ENCODE assay signal across 8 cellular contexts in genomic region chr17:29778936-29779811, GRCh38.
DNase-seq lines count a peak whose midpoint lies in the region; ATAC-seq, FAIRE-seq and TF ChIP-seq lines count a peak whose summit lies in the region.

No MANE protein-coding gene starts in this region.

- CTCF ChIA-PET in IMR-90 (lab: Yijun Ruan, JAX) (interaction anchor here (0.5 to 4.0 kb wide), 12 partner anchors 15 to 968 kb away, joined by 3 to 32 read pairs (median 3); partner anchors contain the start of gene CORO6), RWPE1 (lab: Yijun Ruan, JAX) (interaction anchor here (0.5 to 6.0 kb wide), 14 partner anchors 15 to 198 kb away, joined by 3 to 24 read pairs (median 4); no protein-coding TSS in a partner anchor)

- no peaks in the 10 kb centered on the region for H4K20me1 ChIP-seq in IMR-90 (ENCODE audit: insufficient read depth, low read length)

- H2AFZ ChIP-seq in IMR-90 (replicated peaks; ENCODE audit: low read length, poor library complexity) = no peak overlapping the region

- in situ Hi-C loops in IMR-90 (cut with MboI; ENCODE audit: low sequenced_read_pairs) = loop anchor here (5.0 kb wide), 1 partner anchor 137 kb away; no protein-coding TSS in a partner anchor

- ATAC-seq in IMR-90 (ENCODE audit: low read depth) (peak; percentile 99), GM19467 (IDR thresholded peaks at IDR 0.05; ENCODE audit: unreplicated experiment) (no peak)

- intact Hi-C loops in IMR-90 (cut with micrococcal nuclease) = loop anchor here (1.0 kb wide), 2 partner anchors 140 to 199 kb away; no protein-coding TSS in a partner anchor

- H2AK9ac ChIP-seq in IMR-90 (replicated peaks; ENCODE audit: low read depth, low read length, poor library complexity) = no peak overlapping the region

- no peaks in the 10 kb centered on the region for H3K9me3 ChIP-seq in IMR-90 (ENCODE audit: control insufficient read depth, insufficient read depth, low read length)

- H3K4ac ChIP-seq in IMR-90 (ENCODE audit: low read depth, low read length) = peak overlapping the region; percentile 30

- TF ChIP-seq CTCF in IMR-90 (conservative IDR thresholded peaks at IDR 0.05; ENCODE audit: low read depth, low read length) (peak; percentile 73), RWPE1 (conservative IDR thresholded peaks at IDR 0.05; ENCODE audit: low read depth) (peak; percentile 79), fibroblast of the aortic adventitia (IDR thresholded peaks at IDR 0.05; ENCODE audit: insufficient read depth, low read length) (peak; percentile 75)

- H3K4me3 ChIP-seq in IMR-90 (ENCODE audit: insufficient read depth, low read depth, low read length) (no peak overlapping the region), fibroblast of the aortic adventitia (ENCODE audit: low read depth, low read length) (no peak overlapping the region)

- POLR2A ChIA-PET in IMR-90 (lab: Charles Lee; ENCODE audit: unreplicated experiment) = interaction anchor here (0.5 to 0.6 kb wide), 3 partner anchors 13 to 125 kb away, joined by 3 to 4 read pairs (median 3); no protein-coding TSS in a partner anchor
- POLR2A ChIA-PET in RWPE1 (lab: Yijun Ruan, JAX; ENCODE audit: low non-redundant PET) = no interaction called here

- H2BK20ac ChIP-seq in IMR-90 (ENCODE audit: low read depth, low read length) = no peak overlapping the region

- H4K91ac ChIP-seq in IMR-90 (ENCODE audit: insufficient read depth, low read depth, low read length) = no peak overlapping the region

- peak; percentile 80 for FAIRE-seq in G401.6 (lab: Jason Lieb, UNC)

- 48% methylated on average over 2 of the region's 8 CpGs; no CpG with 5 or more reads in 1 of the 2 experiments for WGBS in IMR-90 (ENCODE audit: extremely low coverage in 2 of 2, insufficient read length in 1 of 2), 2 experiments

- no peaks in the 10 kb centered on the region; a peak in 2 of 4 replicates for H3K79me1 ChIP-seq in IMR-90 (ENCODE audit: low read depth in 1 of 2, low read length in 2 of 2)

- H3K56ac ChIP-seq in IMR-90 (ENCODE audit: extremely low read depth, insufficient read depth, low read length) = no peak overlapping the region

- no peak overlapping the region for H2BK15ac ChIP-seq in IMR-90 (ENCODE audit: low read depth, low read length)

- H3K36me3 ChIP-seq in IMR-90 (ENCODE audit: control insufficient read depth, insufficient read depth, low read length) = no peaks in the 10 kb centered on the region

- H2BK120ac ChIP-seq in IMR-90 (ENCODE audit: low read depth, low read length) = no peak overlapping the region

- no peaks in the 10 kb centered on the region for H3K27me3 ChIP-seq in IMR-90 (ENCODE audit: control insufficient read depth, insufficient read depth, low read length)

- peak overlapping the region in 1 of 2 experiments; percentile 60; a peak in 1 of 4 replicates for H4K8ac ChIP-seq in IMR-90 (ENCODE audit: low read depth in 2 of 2, low read length in 2 of 2)

- no peak overlapping the region for H4K5ac ChIP-seq in IMR-90 (ENCODE audit: low read depth, low read length)

- no TSS peak for BruUV-seq in IMR-90 (replicated peaks; lab: Mats Ljungman, UMichigan)

- H3K9ac ChIP-seq in IMR-90 (ENCODE audit: low read depth, low read length) = no peak overlapping the region

- no peak overlapping the region for H3K18ac ChIP-seq in IMR-90 (ENCODE audit: low read depth, low read length)

- no peak for TF ChIP-seq POLR2A in IMR-90 (IDR thresholded peaks at IDR 0.05; ENCODE audit: low read depth, low read length)

- 0 out of 2 replicates have a peak overlapping the region, but pooled peaks have one; percentile 44 for H2AK5ac ChIP-seq in IMR-90 (ENCODE audit: low read depth, low read length)

- H3K14ac ChIP-seq in IMR-90 (replicated peaks; ENCODE audit: low read depth, low read length) = no peak overlapping the region

- peak; percentile 71 for TF ChIP-seq RAD21 in IMR-90 (IDR thresholded peaks at IDR 0.05; ENCODE audit: low read length)

- H3K27ac ChIP-seq in IMR-90 (ENCODE audit: insufficient read depth, low read length) (no peak overlapping the region), RWPE1 (peak overlapping the region; percentile 57)

- peaks cover 3% of the 10 kb centered on the region; the same call in 1 of the 2 replicates for H3K4me1 ChIP-seq in IMR-90 (ENCODE audit: control insufficient read depth, insufficient read depth, low read length)

- DNase-seq in IMR-90 (peak; percentile 46), RWPE1 (ENCODE audit: low spot score) (peak; percentile 66), activated T-helper 1 cell treated with Interleukin-2 at 50 U/mL for 16 hours (ENCODE audit: low read depth) (peak; percentile 56), fibroblast of the aortic adventitia (ENCODE audit: low read depth) (peak; percentile 75), occipital lobe (lab: John Stamatoyannopoulos, UW) (peak; percentile 14), superior temporal gyrus (ENCODE audit: extremely low spot score) (peak; percentile 89)

- H3K23ac ChIP-seq in IMR-90 (ENCODE audit: low read depth, low read length) = no peak overlapping the region

- no peaks in the 10 kb centered on the region for H3K9me1 ChIP-seq in IMR-90 (ENCODE audit: insufficient read depth, low read length)

- dilution Hi-C loops in IMR-90 (cut with HindIII; ENCODE audit: low sequenced_read_pairs, unreplicated experiment) = no loop called here

- no peak overlapping the region for H3K4me2 ChIP-seq in IMR-90 (ENCODE audit: low read depth, low read length)

- no peak overlapping the region for H2BK5ac ChIP-seq in IMR-90 (ENCODE audit: low read depth, low read length, poor library complexity, severe bottlenecking)

TF ChIP-seq in IMR-90, 13 proteins besides CTCF, POLR2A, EP300 and RAD21:
- TF ChIP-seq BHLHE40 (IDR thresholded peaks at IDR 0.05; ENCODE audit: low read depth, low read length) (no peak), SMC3 (IDR thresholded peaks at IDR 0.05; ENCODE audit: low read depth, low read length) (peak; percentile 82)
TF ChIP-seq in IMR-90: peak in this region for 1.

Comparison
In these comparisons a context has a peak if more than half of its experiments do, and no peak if none do; other contexts are left out.
1. DNase-seq: peak in every context shown above with its lines; median percentile 89 in superior temporal gyrus; 75 in fibroblast of the aortic adventitia; 66 in RWPE1; 56 in activated T-helper 1 cell treated with Interleukin-2 at 50 U/mL for 16 hours; 46 in IMR-90; 14 in occipital lobe.